23 cellular contexts compared by ENCODE assay signal in genomic region chr1:240804475-240804874, GRCh38.
A peak's percentile ranks its signal among the peaks of the same experiment; 100 is the strongest.
DNase-seq lines count a peak whose midpoint lies in the region; ATAC-seq lines count a peak whose summit lies in the region.
"Had no signal": no experiment of that assay in that cellular context is flagged by ENCODE, and none has a peak within 500 bp of the region (broad histone marks: within the 10 kb centered on the region; RNA-seq: fewer than 3 reads in every experiment).

No MANE protein-coding gene starts in this region.

- no peak overlapping the region for H3K4me3 ChIP-seq in ACC112 (ENCODE audit: low read depth, low read length)
- no peak overlapping the region for H3K4me3 ChIP-seq in effector memory CD4-positive, alpha-beta T cell (ENCODE audit: insufficient read depth, low read depth, low read length, poor library complexity, severe bottlenecking)
- H3K4me3 ChIP-seq: gastrocnemius medialis, right lobe of liver, vagina had no signal

- H3K27me3 ChIP-seq in ACC112 (ENCODE audit: insufficient read depth, low read length), result no peaks in the 10 kb centered on the region
- no peaks in the 10 kb centered on the region for H3K27me3 ChIP-seq in effector memory CD4-positive, alpha-beta T cell (replicated peaks; ENCODE audit: control insufficient read depth, insufficient read depth, low read length, poor library complexity, severe bottlenecking)
- H3K27me3 ChIP-seq: gastrocnemius medialis, right lobe of liver, vagina had no signal

- no peak for ATAC-seq in activated CD4-positive, CD25-positive, alpha-beta regulatory T cell treated with anti-CD3 and anti-CD28 coated beads, Interleukin-2, amount 50 U/mL, for 24 hours
- ATAC-seq: gastrocnemius medialis; naive thymus-derived CD8-positive, alpha-beta T cell; right lobe of liver had no signal

- H3K9me3 ChIP-seq in effector memory CD4-positive, alpha-beta T cell (ENCODE audit: control insufficient read depth, low read length), result no peaks in the 10 kb centered on the region
- H3K9me3 ChIP-seq: gastrocnemius medialis, right lobe of liver, vagina had no signal

- peak; percentile 55 for DNase-seq in HS-27A (ENCODE audit: low read depth)
- DNase-seq in astrocyte of the hippocampus (ENCODE audit: low read depth, low spot score), result peak; percentile 53
- DNase-seq in hepatic stellate cell (ENCODE audit: low spot score), result peak; percentile 12
- DNase-seq in effector memory CD4-positive, alpha-beta T cell, result no peak
- DNase-seq in NCI-H2227 (lab: John Stamatoyannopoulos, UW; ENCODE audit: unreplicated experiment), result no peak
- DNase-seq in RPMI8226, result no peak
- DNase-seq: 8988T; activated CD8-positive, alpha-beta memory T cell treated with anti-CD3 and anti-CD28 coated beads for 24 hours; activated naive CD4-positive, alpha-beta T cell treated with anti-CD3 and anti-CD28 coated beads, Interleukin-2, amount 50 U/mL, for 16 hours; activated T-cell treated with anti-CD3 and anti-CD28 coated beads, Interleukin-2, amount 50 U/mL, for 48 hours; cortex of kidney; DMS 273 treated with DMSO at 0.1 percent for 48 hours; gastrocnemius medialis; Kasumi-1; naive thymus-derived CD8-positive, alpha-beta T cell; NCI-H1092 treated with DMSO at 0.1 percent for 48 hours; NCI-H2081; NCI-H524 treated with DMSO at 0.1 percent for 48 hours; right lobe of liver had no signal

- H2AFZ ChIP-seq in ACC112 (ENCODE audit: low read length, unreplicated experiment), result peak overlapping the region; percentile 90
- H2AFZ ChIP-seq: parathyroid adenoma had no signal

- H3K79me2 ChIP-seq in ACC112 (ENCODE audit: control insufficient read depth, insufficient read depth, low read length, unreplicated experiment), result no peaks in the 10 kb centered on the region
- H3K79me2 ChIP-seq: parathyroid adenoma had no signal

- H3K27ac ChIP-seq in ACC112 (ENCODE audit: low read depth, low read length), result peak overlapping the region; percentile 69
- H3K27ac ChIP-seq in effector memory CD4-positive, alpha-beta T cell (ENCODE audit: insufficient read depth, low read length, poor library complexity, severe bottlenecking), result no peak overlapping the region
- H3K27ac ChIP-seq: gastrocnemius medialis, parathyroid adenoma, right lobe of liver, vagina had no signal

- H3K4me1 ChIP-seq in ACC112 (ENCODE audit: control insufficient read depth, insufficient read depth, low read length, unreplicated experiment), result peaks cover 50% of the 10 kb centered on the region
- no peaks in the 10 kb centered on the region for H3K4me1 ChIP-seq in effector memory CD4-positive, alpha-beta T cell (ENCODE audit: control insufficient read depth, insufficient read depth, low read length, poor library complexity, severe bottlenecking)
- H3K4me1 ChIP-seq: gastrocnemius medialis, parathyroid adenoma, right lobe of liver, vagina had no signal

- H3K36me3 ChIP-seq in ACC112 (ENCODE audit: insufficient read depth, low read length), result no peaks in the 10 kb centered on the region
- no peaks in the 10 kb centered on the region for H3K36me3 ChIP-seq in effector memory CD4-positive, alpha-beta T cell (ENCODE audit: control insufficient read depth, insufficient read depth, low read length)
- H3K36me3 ChIP-seq: gastrocnemius medialis, right lobe of liver, vagina had no signal

Comparison
In these comparisons a context has a peak if more than half of its experiments do, and no peak if none do; other contexts are left out.
1. DNase-seq: peak in HS-27A (single experiment), astrocyte of the hippocampus (single experiment) and hepatic stellate cell (single experiment); none in effector memory CD4-positive, alpha-beta T cell (0 of 3), NCI-H2227 (single experiment) and RPMI8226 (single experiment).